17 cellular contexts compared by ENCODE assay signal in the genomic region with DNA sequence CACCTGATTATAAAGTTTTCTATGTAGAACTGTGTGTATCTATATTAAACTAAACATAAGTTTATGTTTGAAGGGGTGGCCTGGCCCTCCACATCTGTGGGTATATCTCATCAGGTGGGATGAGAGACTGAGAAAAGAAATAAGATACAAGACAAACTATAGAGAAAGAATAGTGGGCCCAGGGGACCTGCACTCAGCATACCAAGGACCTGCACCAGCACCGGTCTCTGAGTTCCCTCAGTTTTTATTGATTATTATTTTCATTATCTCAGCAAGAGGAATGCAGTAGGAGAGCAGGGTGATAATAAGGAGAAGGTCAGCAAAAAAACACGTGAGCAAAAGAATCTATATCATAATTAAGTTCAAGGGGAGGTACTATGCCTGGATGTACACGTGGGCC. TPM values are rescaled to one million over a fixed set of nuclear protein-coding genes. Genes with fewer than 3 reads are reported as not detected.
"Had no signal": no experiment of that assay in that cellular context is flagged by ENCODE, and none has a peak within 500 bp of the region (broad histone marks: within the 10 kb centered on the region; RNA-seq: fewer than 3 reads in every experiment).

No MANE protein-coding gene starts in this region.

RNA-seq across cellular contexts. Expression of gene DBET, which starts 41.9 kb away (rescaled TPM):
- total RNA-seq: endodermal cell, esophagus mucosa, heart right ventricle, left ventricle myocardium superior, lower lobe of right lung, mononuclear cell, natural killer cell, occipital lobe, posterior vena cava, right lobe of liver, smooth muscle cell, thoracic aorta, tibial nerve, vagina had no signal
- polyA plus RNA-seq: heart right ventricle, immature natural killer cell, neural cell, pancreas, smooth muscle cell had no signal
